ENCODE assay signal across 20 cellular contexts in genomic region chr10:408223-408622, GRCh38.
DNase-seq lines count a peak whose midpoint lies in the region; ATAC-seq and TF ChIP-seq lines count a peak whose summit lies in the region.
"Had no signal": no experiment of that assay in that cellular context is flagged by ENCODE, and none has a peak within 500 bp of the region (broad histone marks: within the 10 kb centered on the region; RNA-seq: fewer than 3 reads in every experiment).

No MANE protein-coding gene starts in this region.

- intact Hi-C loops in sciatic nerve (cut with DNase I) = no loop called here

- POLR2A ChIA-PET in AG04449 (lab: Yijun Ruan, JAX) = no interaction called here

- DNase-seq in AG04449 (ENCODE audit: low read depth, low spot score) = peak; percentile 21
- peak; percentile 14 for DNase-seq in EL
- peak; percentile 90 for DNase-seq in NCI-H69 (lab: John Stamatoyannopoulos, UW)
- DNase-seq in fibroblast of gingiva (ENCODE audit: low read depth) = peak; percentile 70
- no peak for DNase-seq in NCI-H345 (lab: John Stamatoyannopoulos, UW)
- no peak for DNase-seq in germinal center (ENCODE audit: low spot score)
- DNase-seq in sciatic nerve (ENCODE audit: low spot score) = no peak
- DNase-seq: activated CD8-positive, alpha-beta T cell treated with anti-CD3 and anti-CD28 coated beads, Interleukin-2, amount 10 ng/mL, durations not matched to agents 7 days and 5 days; activated effector memory CD4-positive, alpha-beta T cell treated with Interleukin-2 at 50 U/mL for 16 hours; activated T-cell treated with anti-CD3 and anti-CD28 coated beads for 4 hours; GM23248; midbrain; NCI-H1930; NCI-H446; retina; T-cell had no signal

- H3K4me3 ChIP-seq in AG04449 (ENCODE audit: low read depth, low read length) = no peak overlapping the region
- H3K4me3 ChIP-seq: GM23248, smooth muscle cell had no signal

- ATAC-seq in GM18517 (IDR thresholded peaks at IDR 0.05; ENCODE audit: unreplicated experiment) = no peak
- no peak for ATAC-seq in sciatic nerve
- ATAC-seq: activated CD8-positive, alpha-beta T cell treated with anti-CD3 and anti-CD28 coated beads, Interleukin-2, amount 10 ng/mL, durations not matched to agents 7 days and 5 days; natural killer cell treated with Interleukin-12 subunit alpha and Interleukin-12 subunit beta and Interleukin-15 and Interleukin-18, amount 100 ng/mL, for 72 hours; Panc1; T-cell had no signal

- TF ChIP-seq CTCF in AG04449 (IDR thresholded peaks at IDR 0.05; ENCODE audit: insufficient read depth, low read length, missing control alignments) = no peak

- CTCF ChIA-PET in AG04449 (lab: Yijun Ruan, JAX) = interaction anchor here (0.9 to 1.0 kb wide), 2 partner anchors 14 to 381 kb away, joined by 3 read pairs; no protein-coding TSS in a partner anchor

Comparison
In these comparisons a context has a peak if more than half of its experiments do, and no peak if none do; other contexts are left out.
1. DNase-seq: peak in AG04449 (single experiment), EL (single experiment), NCI-H69 (single experiment) and fibroblast of gingiva (single experiment); none in NCI-H345 (single experiment), germinal center (single experiment) and sciatic nerve (single experiment).